1 cellular context compared by ENCODE assay signal in the genomic region with DNA sequence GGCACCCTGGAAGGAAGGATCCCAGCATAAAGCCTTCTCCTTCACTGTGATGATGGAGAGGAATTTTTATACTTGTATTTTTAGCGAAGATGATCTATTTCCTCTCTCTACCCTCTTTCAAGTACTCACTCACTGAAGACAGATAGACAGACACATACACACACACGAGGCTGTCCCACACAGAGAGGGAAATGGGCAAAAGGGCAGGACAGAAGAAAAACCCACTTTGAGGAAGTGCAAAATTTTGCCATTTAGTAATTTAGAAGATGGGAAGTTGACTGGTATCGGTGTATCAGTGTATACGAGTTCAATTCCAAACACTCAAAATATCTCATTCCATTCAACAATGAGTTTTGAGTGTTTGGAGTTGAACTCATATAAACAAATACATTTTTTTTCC.
TF ChIP-seq lines count a peak whose summit lies in the region.

No MANE protein-coding gene starts in this region.

TF ChIP-seq in K562, 482 proteins besides CTCF, POLR2A, EP300 and RAD21 (continued from another document):
- peak; percentile 45; the same call in 1 of the 2 replicates for TF ChIP-seq SPI1 (IDR thresholded peaks at IDR 0.05; ENCODE audit: borderline replicate concordance, low read depth, low read length)
TF ChIP-seq in K562: peak in this region for 1.
